ENCODE assay signal across 9 cellular contexts in genomic region chr16:53664724-53665345, GRCh38. TPM values are rescaled to one million over a fixed set of nuclear protein-coding genes. Genes with fewer than 3 reads are reported as not detected.
A peak's percentile ranks its signal among the peaks of the same experiment; 100 is the strongest.
DNase-seq lines count a peak whose midpoint lies in the region; ATAC-seq and TF ChIP-seq lines count a peak whose summit lies in the region.
"Had no signal": no experiment of that assay in that cellular context is flagged by ENCODE, and none has a peak within 500 bp of the region (broad histone marks: within the 10 kb centered on the region; RNA-seq: fewer than 3 reads in every experiment).

No MANE protein-coding gene starts in this region.

- no peak overlapping the region for H3K27ac ChIP-seq in CD4-positive, alpha-beta T cell (ENCODE audit: low read depth, low read length)

- H3K27me3 ChIP-seq in adipocyte (replicated peaks; ENCODE audit: control insufficient read depth, insufficient read depth, low read length), result no peaks in the 10 kb centered on the region
- no peaks in the 10 kb centered on the region for H3K27me3 ChIP-seq in CD4-positive, alpha-beta T cell (ENCODE audit: control insufficient read depth, insufficient read depth, low read length)

- ATAC-seq in sciatic nerve, result peak; percentile 49
- ATAC-seq in SK-N-SH treated with all-trans-retinoic acid at 6 μM for 48 hours, result no peak
- no peak for ATAC-seq in left colon
- no peak for ATAC-seq in CD4-positive, alpha-beta T cell (ENCODE audit: poor library complexity)

- no peak for TF ChIP-seq CTCF in GM13977 (IDR thresholded peaks at IDR 0.05; ENCODE audit: extremely low read depth, insufficient read depth, missing control alignments)
- TF ChIP-seq CTCF in CD4-positive, alpha-beta T cell (IDR thresholded peaks at IDR 0.05), result no peak

- H3K36me3 Mint-ChIP-seq in CD4-positive, alpha-beta T cell (ENCODE audit: low read depth), result no peaks in the 10 kb centered on the region

- H3K9me3 Mint-ChIP-seq in CD4-positive, alpha-beta T cell, result no peaks in the 10 kb centered on the region
- H3K9me3 Mint-ChIP-seq: T-helper 1 cell treated with Interleukin-12 subunit alpha and Interleukin-12 subunit beta and Interleukin-4 antibody, amounts not matched to agents 30 μg/mL and 1 μg/mL, for 36 hours had no signal

- no peaks in the 10 kb centered on the region for H3K27me3 Mint-ChIP-seq in CD4-positive, alpha-beta T cell

- CTCF ChIA-PET in CD4-positive, alpha-beta T cell (lab: Charles Lee), result no interaction called here

- peak; percentile 16 for DNase-seq in GM13977 (ENCODE audit: low spot score)
- peak; percentile 97 for DNase-seq in H4 (ENCODE audit: low spot score)
- DNase-seq in adipocyte (ENCODE audit: low read depth), result peak; percentile 71
- DNase-seq in sciatic nerve (ENCODE audit: low spot score), result no peak
- DNase-seq in left colon, result no peak
- DNase-seq in cortex of kidney (lab: John Stamatoyannopoulos, UW), result no peak
- no peak for DNase-seq in CD4-positive, alpha-beta T cell

- intact Hi-C loops in sciatic nerve (cut with DNase I), result no loop called here
- intact Hi-C loops in left colon (cut with DNase I, micrococcal nuclease), result no loop called here
- intact Hi-C loops in CD4-positive, alpha-beta T cell (cut with DNase I, micrococcal nuclease), result no loop called here

- H3K36me3 ChIP-seq in adipocyte (ENCODE audit: control insufficient read depth, insufficient read depth, low read length, severe bottlenecking), result no peaks in the 10 kb centered on the region

- H3K27ac Mint-ChIP-seq in CD4-positive, alpha-beta T cell, result no peak overlapping the region
- H3K27ac Mint-ChIP-seq: T-helper 1 cell treated with Interleukin-12 subunit alpha and Interleukin-12 subunit beta and Interleukin-4 antibody, amounts not matched to agents 30 μg/mL and 1 μg/mL, for 36 hours had no signal

- H3K9me3 ChIP-seq in adipocyte (ENCODE audit: control insufficient read depth, low read length), result no peaks in the 10 kb centered on the region
- no peaks in the 10 kb centered on the region for H3K9me3 ChIP-seq in CD4-positive, alpha-beta T cell (ENCODE audit: control insufficient read depth, low read length)

- H3K9ac ChIP-seq in adipocyte (ENCODE audit: low read length), result peak overlapping the region; percentile 68

- H3K4me1 Mint-ChIP-seq in CD4-positive, alpha-beta T cell (ENCODE audit: low read depth), result no peaks in the 10 kb centered on the region

- H3K4me3 ChIP-seq in adipocyte (ENCODE audit: low read length), result peak overlapping the region; percentile 63

- in situ Hi-C loops in GM13977 (cut with MboI; ENCODE audit: low pct_unique_long_range_greater_than_20kb, low sequenced_read_pairs, unreplicated experiment), result no loop called here

- H3K4me3 Mint-ChIP-seq in CD4-positive, alpha-beta T cell, result no peak overlapping the region
- H3K4me3 Mint-ChIP-seq: T-helper 1 cell treated with Interleukin-12 subunit alpha and Interleukin-12 subunit beta and Interleukin-4 antibody, amounts not matched to agents 30 μg/mL and 1 μg/mL, for 36 hours had no signal

- POLR2A ChIA-PET in CD4-positive, alpha-beta T cell (lab: Charles Lee), result no interaction called here

- H3K4me1 ChIP-seq in adipocyte (ENCODE audit: control insufficient read depth, insufficient read depth, low read length), result peaks cover 54% of the 10 kb centered on the region

TF ChIP-seq in SK-N-SH treated with all-trans-retinoic acid at 6 μM for 48 hours, 23 proteins besides CTCF, POLR2A, EP300 and RAD21:
- TF ChIP-seq ZFP3 (CRISPR knock-in tag; IDR thresholded peaks at IDR 0.05), result no peak
- no peak for TF ChIP-seq ZNF70 (CRISPR knock-in tag; IDR thresholded peaks at IDR 0.05)
- no peak for TF ChIP-seq TOX (CRISPR knock-in tag; IDR thresholded peaks at IDR 0.05; ENCODE audit: borderline replicate concordance)
- TF ChIP-seq POU6F1 (CRISPR knock-in tag; IDR thresholded peaks at IDR 0.05; ENCODE audit: borderline replicate concordance, low read depth), result no peak
- TF ChIP-seq ZC3H10 (CRISPR knock-in tag; IDR thresholded peaks at IDR 0.05), result no peak
- no peak for TF ChIP-seq ARNTL (CRISPR knock-in tag; IDR thresholded peaks at IDR 0.05; ENCODE audit: borderline replicate concordance, low read depth)
- no peak for TF ChIP-seq CREB5 (CRISPR knock-in tag; IDR thresholded peaks at IDR 0.05; ENCODE audit: low read depth)
- TF ChIP-seq CSRNP3 (CRISPR knock-in tag; IDR thresholded peaks at IDR 0.05), result no peak
- TF ChIP-seq ZFP30 (CRISPR knock-in tag; IDR thresholded peaks at IDR 0.05), result no peak
- no peak for TF ChIP-seq PPARA (CRISPR knock-in tag; IDR thresholded peaks at IDR 0.05; ENCODE audit: borderline replicate concordance)
- TF ChIP-seq TCF4 (CRISPR knock-in tag; IDR thresholded peaks at IDR 0.05; ENCODE audit: borderline replicate concordance), result no peak
- no peak for TF ChIP-seq ISL1 (CRISPR knock-in tag; IDR thresholded peaks at IDR 0.05)
- TF ChIP-seq ZNF565 (CRISPR knock-in tag; conservative IDR thresholded peaks at IDR 0.05; ENCODE audit: low read depth), result no peak
- no peak for TF ChIP-seq PATZ1 (CRISPR knock-in tag; IDR thresholded peaks at IDR 0.05; ENCODE audit: borderline replicate concordance)
- no peak for TF ChIP-seq OSR1 (CRISPR knock-in tag; IDR thresholded peaks at IDR 0.05)
- no peak for TF ChIP-seq CSDC2 (CRISPR knock-in tag; IDR thresholded peaks at IDR 0.05)
- no peak for TF ChIP-seq ESRRG (CRISPR knock-in tag; IDR thresholded peaks at IDR 0.05)

RNA-seq across cellular contexts. Expression of gene RPGRIP1L, which starts 38.8 kb away (rescaled TPM):
- total RNA-seq in H4 (2014; rRNA removed; shearing (Covaris generic)), result 5.5 and 8.2 TPM in 2 replicates
- 9.4 TPM for total RNA-seq in sciatic nerve
- total RNA-seq in left colon, result 1 to 10 TPM; 1.7 to 2.5 TPM
- 1 to 10 TPM; 2.4 to 2.5 TPM for total RNA-seq in CD4-positive, alpha-beta T cell

RNA-seq across cellular contexts. Expression of gene FTO, which starts 39.1 kb away (rescaled TPM):
- total RNA-seq in H4 (2014; rRNA removed; shearing (Covaris generic)), result 62.8 and 73.6 TPM in 2 replicates
- total RNA-seq in sciatic nerve (107 TPM), left colon (10 to 100 TPM; 38.6 to 40.8 TPM)
- 10 to 100 TPM; 36.3 to 37.9 TPM for total RNA-seq in CD4-positive, alpha-beta T cell

Comparison
In these comparisons a context has a peak if more than half of its experiments do, and no peak if none do; other contexts are left out.
1. DNase-seq: peak in GM13977 (single experiment), H4 (single experiment) and adipocyte (single experiment); none in sciatic nerve (single experiment), left colon (0 of 2), cortex of kidney (single experiment) and CD4-positive, alpha-beta T cell (0 of 10).